In the genomic region with DNA sequence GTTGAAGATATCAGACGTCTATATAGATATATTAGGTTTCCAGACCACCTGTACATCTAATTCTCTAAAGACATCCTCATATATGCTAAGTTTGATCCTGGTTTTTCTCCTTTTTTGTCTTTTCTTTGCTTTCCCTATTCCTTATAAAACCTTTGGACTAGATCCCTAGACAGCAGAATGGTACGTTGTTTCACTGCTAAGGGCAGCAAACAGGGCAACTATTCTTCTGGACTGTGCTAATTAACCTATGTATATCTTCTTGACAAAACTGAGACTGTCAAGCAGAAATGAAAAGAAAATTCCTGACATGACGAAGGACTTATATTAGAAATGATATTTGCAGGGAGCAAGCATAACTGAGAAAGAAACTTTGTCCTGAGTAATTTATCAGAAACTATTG, we compare ENCODE assay signal across 16 cellular contexts. TPM values are rescaled to one million over a fixed set of nuclear protein-coding genes. Genes with fewer than 3 reads are reported as not detected.
A peak's percentile ranks its signal among the peaks of the same experiment; 100 is the strongest.
DNase-seq lines count a peak whose midpoint lies in the region; ATAC-seq lines count a peak whose summit lies in the region.
"Had no signal": no experiment of that assay in that cellular context is flagged by ENCODE, and none has a peak within 500 bp of the region (broad histone marks: within the 10 kb centered on the region; RNA-seq: fewer than 3 reads in every experiment).

No MANE protein-coding gene starts in this region.

- ATAC-seq in sciatic nerve, result no peak
- ATAC-seq: CD8-positive, alpha-beta T cell had no signal

- DNase-seq in Ammon's horn (ENCODE audit: low spot score) (peak; percentile 10), COLO829 (ENCODE audit: low spot score) (peak; percentile 71), NCI-H524 treated with DMSO at 0.1 percent for 48 hours (lab: John Stamatoyannopoulos, UW) (peak; percentile 22), pons (ENCODE audit: low spot score) (peak; percentile 81), head of caudate nucleus (no peak), sciatic nerve (ENCODE audit: low spot score) (no peak)
- DNase-seq: Calu3; CD4-positive, CD25-positive, alpha-beta regulatory T cell; CD8-positive, alpha-beta T cell; DMS79 treated with DMSO at 0.1 percent for 48 hours; GF-D8; GM23248; H7; HCEC 1CT had no signal

- intact Hi-C loops in head of caudate nucleus (cut with DNase I) (no loop called here), sciatic nerve (cut with DNase I) (no loop called here)

RNA-seq across cellular contexts. Expression of a gene that starts 19.1 kb away (rescaled TPM):
- total RNA-seq in sciatic nerve, result 30.5 TPM
- total RNA-seq: B cell; CD4-positive, CD25-positive, alpha-beta regulatory T cell; G401 had no signal

Comparison
In these comparisons a context has a peak if more than half of its experiments do, and no peak if none do; other contexts are left out.
1. DNase-seq: peak in Ammon's horn (single experiment), COLO829 (single experiment), NCI-H524 treated with DMSO at 0.1 percent for 48 hours (single experiment) and pons (single experiment); none in head of caudate nucleus (0 of 42) and sciatic nerve (single experiment).